ENCODE assay signal across 9 cellular contexts in genomic region chr1:240816472-240816871, GRCh38.
"Had no signal": no experiment of that assay in that cellular context is flagged by ENCODE, and none has a peak within 500 bp of the region (broad histone marks: within the 10 kb centered on the region; RNA-seq: fewer than 3 reads in every experiment).

No MANE protein-coding gene starts in this region.

- H3K4me2 ChIP-seq: GM23338 had no signal

- H3K9ac ChIP-seq: GM23248 had no signal

- H3K27ac ChIP-seq: GM23248 had no signal

- H3K27ac Mint-ChIP-seq: GM23338, H9, HFFc6 had no signal

- H3K4me3 ChIP-seq: GM23248, GM23338, HAP-1 had no signal

- H3K36me3 ChIP-seq: HAP-1 had no signal

- H3K4me1 ChIP-seq: HAP-1 had no signal

- H3K9me3 Mint-ChIP-seq: GM23338, H9, HFFc6 had no signal

- H3K9me3 ChIP-seq: HAP-1 had no signal

- ATAC-seq: GM23338, HCT116 had no signal

- H3K4me3 Mint-ChIP-seq: GM23338, H9, HFFc6 had no signal

- H3K4me1 Mint-ChIP-seq: GM23338, H9 had no signal

- H2AFZ ChIP-seq: GM23248, GM23338 had no signal

- DNase-seq: GM23248, GOT3, H7, H9, HCEC 1CT, HFFc6 had no signal
